Comparison of ENCODE assay signal across 26 cellular contexts in the genomic region with DNA sequence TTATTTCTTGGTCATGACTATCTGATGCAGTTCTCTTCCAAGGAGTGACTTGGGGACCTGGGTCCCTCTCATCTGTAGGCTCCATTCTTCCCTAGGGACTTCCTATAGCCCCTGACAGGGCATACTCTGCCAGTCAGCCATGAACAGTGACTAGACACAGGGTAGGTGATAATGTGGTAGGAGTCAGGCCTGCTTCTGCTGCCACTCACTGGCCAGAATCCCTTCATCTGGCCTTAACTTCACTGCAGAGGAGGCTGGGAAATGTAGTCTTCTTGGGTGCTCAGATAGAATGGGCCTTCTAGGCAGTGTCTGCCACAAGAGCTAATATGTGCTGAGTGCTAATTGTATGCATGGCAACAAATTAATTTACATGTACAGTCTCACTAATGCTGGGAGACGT.
A peak's percentile ranks its signal among the peaks of the same experiment; 100 is the strongest.
DNase-seq lines count a peak whose midpoint lies in the region; ATAC-seq and TF ChIP-seq lines count a peak whose summit lies in the region.
"Had no signal": no experiment of that assay in that cellular context is flagged by ENCODE, and none has a peak within 500 bp of the region (broad histone marks: within the 10 kb centered on the region; RNA-seq: fewer than 3 reads in every experiment).

No MANE protein-coding gene starts in this region.

- H3K4me1 ChIP-seq in heart left ventricle = peaks cover 0 to 26% (median 0%) of the 10 kb centered on the region in 12 donors
- no peaks in the 10 kb centered on the region for H3K4me1 ChIP-seq in mesendoderm (ENCODE audit: control insufficient read depth, low read depth, low read length)

- no peak overlapping the region for H3K4me3 ChIP-seq in heart left ventricle
- H3K4me3 ChIP-seq in mesendoderm (ENCODE audit: low read length) = no peak overlapping the region
- H3K4me3 ChIP-seq: body of pancreas, GM12878 had no signal

- H2AK5ac ChIP-seq in mesendoderm (ENCODE audit: low read length) = no peak overlapping the region

- no peaks in the 10 kb centered on the region for H3K9me3 ChIP-seq in heart left ventricle
- H3K9me3 ChIP-seq: body of pancreas had no signal

- H3K56ac ChIP-seq in mesendoderm (ENCODE audit: low read length) = no peak overlapping the region

- H3K23ac ChIP-seq in mesendoderm (ENCODE audit: low read length) = no peak overlapping the region

- H3K27me3 ChIP-seq in heart left ventricle (no peaks in the 10 kb centered on the region), mesendoderm (ENCODE audit: insufficient read depth, low read length, poor library complexity) (no peaks in the 10 kb centered on the region)
- H3K27me3 ChIP-seq: body of pancreas had no signal

- in situ Hi-C loops in SK-MEL-5 (cut with HindIII; ENCODE audit: low pct_unique_long_range_greater_than_20kb, low sequenced_read_pairs) = no loop called here

- H2BK5ac ChIP-seq in mesendoderm (ENCODE audit: low read length) = no peak overlapping the region

- no peak for TF ChIP-seq POLR2A in heart left ventricle (IDR thresholded peaks at IDR 0.05)

- no peak overlapping the region for H3K9ac ChIP-seq in mesendoderm (ENCODE audit: low read length)
- H3K9ac ChIP-seq: parathyroid adenoma had no signal

- H3K4ac ChIP-seq in mesendoderm (ENCODE audit: low read depth, low read length) = no peak overlapping the region

- 60 to 80% (median 74%) methylated on average over 1 of the region's 1 CpG for WGBS in heart left ventricle, 4 donors
- no CpG with 5 or more reads among the region's 1 CpG for WGBS in mesendoderm (ENCODE audit: extremely low coverage, insufficient coverage, low lambda C conversion rate)

- peak in 3 of 4 donors; percentile 50 to 73 (median 56) for ATAC-seq in heart left ventricle
- ATAC-seq: body of pancreas; GM12878; stimulated activated naive CD8-positive, alpha-beta T cell treated with anti-CD3 and anti-CD28 coated beads, Interleukin-15, Interleukin-2, amounts not matched to agents 100 U/mL and 50 U/mL, for 24 hours; T-cell had no signal

- POLR2A ChIA-PET in HEK293T (lab: Yijun Ruan, JAX) = no interaction called here

- intact Hi-C loops in heart left ventricle (cut with DNase I) = no loop called here
- intact Hi-C loops in cardiac septum (cut with DNase I) = no loop called here

- DNase-seq in heart left ventricle (no peak), cardiac septum (ENCODE audit: low spot score) (no peak), HEK293T (ENCODE audit: extremely low spot score) (no peak), SK-MEL-5 (ENCODE audit: low read depth, low spot score) (peak; percentile 44), mesendoderm (peak; percentile 69), dedifferentiated amniotic fluid mesenchymal stem cell (ENCODE audit: extremely low spot score) (no peak), globus pallidus (ENCODE audit: low spot score) (no peak), MV-4-11 (lab: John Stamatoyannopoulos, UW) (no peak)
- DNase-seq: activated CD4-positive, alpha-beta T cell treated with anti-CD3 and anti-CD28 coated beads, Interleukin-2, amount 10 ng/mL, durations not matched to agents 24 days and 14 days; activated CD8-positive, alpha-beta memory T cell treated with anti-CD3 and anti-CD28 coated beads for 24 hours; activated naive CD4-positive, alpha-beta T cell treated with anti-CD3 and anti-CD28 coated beads, Interleukin-2, amount 50 U/mL, for 16 hours; activated T-cell treated with anti-CD3 and anti-CD28 coated beads for 4 hours; body of pancreas; dermis blood vessel endothelial cell; foreskin melanocyte; mammary epithelial cell; NCI-H1092; NCI-H187; NCI-H2171; NCI-H524 treated with DMSO at 0.1 percent for 48 hours; SIG-M5; stimulated activated CD4-positive, alpha-beta T cell treated with anti-CD3 and anti-CD28 coated beads, Interleukin-1b, Interleukin-23, amount 100 ng/mL, for 48 hours; stimulated activated naive CD8-positive, alpha-beta T cell treated with anti-CD3 and anti-CD28 coated beads, Interleukin-15, Interleukin-2, amounts not matched to agents 100 U/mL and 50 U/mL, for 24 hours; T-cell had no signal

- H3K36me3 ChIP-seq in heart left ventricle (no peaks in the 10 kb centered on the region), mesendoderm (ENCODE audit: control insufficient read depth, insufficient read depth, low read length) (no peaks in the 10 kb centered on the region)

- no peak overlapping the region for H3K27ac ChIP-seq in heart left ventricle
- no peak overlapping the region for H3K27ac ChIP-seq in mesendoderm (ENCODE audit: low read depth, low read length)
- H3K27ac ChIP-seq: body of pancreas, parathyroid adenoma had no signal

- H3K18ac ChIP-seq in mesendoderm (ENCODE audit: low read length) = no peak overlapping the region

- no peak overlapping the region for H2BK15ac ChIP-seq in mesendoderm (replicated peaks; ENCODE audit: low read depth)

- CTCF ChIA-PET in HEK293T (lab: Yijun Ruan, JAX) = no interaction called here

- no peak overlapping the region for H2BK120ac ChIP-seq in mesendoderm (ENCODE audit: low read depth, low read length)

- no peak overlapping the region for H3K4me2 ChIP-seq in mesendoderm (ENCODE audit: low read length)

- no peaks in the 10 kb centered on the region for H3K79me1 ChIP-seq in mesendoderm (ENCODE audit: low read length)

- H3K79me2 ChIP-seq in mesendoderm (ENCODE audit: control insufficient read depth, insufficient read depth, low read length) = no peaks in the 10 kb centered on the region

- no peak overlapping the region for H4K8ac ChIP-seq in mesendoderm (ENCODE audit: low read depth, low read length)

- TF ChIP-seq CTCF in heart left ventricle (IDR thresholded peaks at IDR 0.05) = no peak

- H4K5ac ChIP-seq in mesendoderm (ENCODE audit: low read length) = no peak overlapping the region

TF ChIP-seq in HEK293T, 16 proteins besides CTCF, POLR2A, EP300 and RAD21:
- TF ChIP-seq, protein P1, sequence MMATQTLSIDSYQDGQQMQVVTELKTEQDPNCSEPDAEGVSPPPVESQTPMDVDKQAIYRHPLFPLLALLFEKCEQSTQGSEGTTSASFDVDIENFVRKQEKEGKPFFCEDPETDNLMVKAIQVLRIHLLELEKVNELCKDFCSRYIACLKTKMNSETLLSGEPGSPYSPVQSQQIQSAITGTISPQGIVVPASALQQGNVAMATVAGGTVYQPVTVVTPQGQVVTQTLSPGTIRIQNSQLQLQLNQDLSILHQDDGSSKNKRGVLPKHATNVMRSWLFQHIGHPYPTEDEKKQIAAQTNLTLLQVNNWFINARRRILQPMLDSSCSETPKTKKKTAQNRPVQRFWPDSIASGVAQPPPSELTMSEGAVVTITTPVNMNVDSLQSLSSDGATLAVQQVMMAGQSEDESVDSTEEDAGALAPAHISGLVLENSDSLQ (IDR thresholded peaks at IDR 0.05) = peak; percentile 36; the same call in 1 of the 2 replicates
- no peak for TF ChIP-seq CTBP1 (IDR thresholded peaks at IDR 0.05; ENCODE audit: borderline replicate concordance)

Comparison
In these comparisons a context has a peak if more than half of its experiments do, and no peak if none do; other contexts are left out.
1. DNase-seq: peak in SK-MEL-5 (single experiment) and mesendoderm (single experiment); none in heart left ventricle (0 of 5), cardiac septum (single experiment), HEK293T (single experiment), dedifferentiated amniotic fluid mesenchymal stem cell (single experiment), globus pallidus (single experiment) and MV-4-11 (single experiment).